Comparison of ENCODE assay signal across 1 cellular context in genomic region chr9:73143606-73144328, GRCh38.
TF ChIP-seq lines count a peak whose summit lies in the region.

No MANE protein-coding gene starts in this region.

TF ChIP-seq in HEK293, 187 proteins besides CTCF, POLR2A, EP300 and RAD21 (continued from another document):
- TF ChIP-seq PRDM10 (tag by site-specific recombination; IDR thresholded peaks at IDR 0.05) (peak; percentile 45), ZNF555 (tag by site-specific recombination; conservative IDR thresholded peaks at IDR 0.05) (no peak), HOXD13 (CRISPR knock-in tag; IDR thresholded peaks at IDR 0.05; ENCODE audit: borderline replicate concordance) (no peak), TSHZ1 (tag by site-specific recombination; IDR thresholded peaks at IDR 0.05; ENCODE audit: borderline replicate concordance) (no peak), SP2 (tag by site-specific recombination; IDR thresholded peaks at IDR 0.05) (no peak), SP3 (tag by site-specific recombination; IDR thresholded peaks at IDR 0.05) (no peak), SCRT2 (tag by site-specific recombination; IDR thresholded peaks at IDR 0.05) (no peak), ZNF548 (tag by site-specific recombination; IDR thresholded peaks at IDR 0.05) (no peak), REST (tag by site-specific recombination; IDR thresholded peaks at IDR 0.05) (no peak), ZBTB48 (tag by site-specific recombination; IDR thresholded peaks at IDR 0.05) (no peak), ZNF747 (tag by site-specific recombination; IDR thresholded peaks at IDR 0.05) (no peak), ZNF510 (tag by site-specific recombination; IDR thresholded peaks at IDR 0.05; ENCODE audit: insufficient replicate concordance) (no peak), ZNF629 (tag by site-specific recombination; IDR thresholded peaks at IDR 0.05) (peak; percentile 49; the same call in 1 of the 2 replicates), YY2 (tag by site-specific recombination; IDR thresholded peaks at IDR 0.05) (no peak), ZNF266 (tag by site-specific recombination; IDR thresholded peaks at IDR 0.05; ENCODE audit: low read depth) (no peak), ZNF76 (tag by site-specific recombination; IDR thresholded peaks at IDR 0.05; ENCODE audit: borderline replicate concordance, low read depth) (0 out of 2 replicates have a peak, but pooled peaks have one; percentile 31), ZNF701 (tag by site-specific recombination; IDR thresholded peaks at IDR 0.05) (no peak), ZBTB21 (tag by site-specific recombination; IDR thresholded peaks at IDR 0.05) (no peak), GLIS1 (tag by site-specific recombination; IDR thresholded peaks at IDR 0.05) (no peak), ZNF561 (tag by site-specific recombination; IDR thresholded peaks at IDR 0.05; ENCODE audit: borderline replicate concordance) (no peak), ZNF585B (tag by site-specific recombination; IDR thresholded peaks at IDR 0.05) (no peak), ZNF157 (tag by site-specific recombination; IDR thresholded peaks at IDR 0.05) (no peak), PRDM4 (tag by site-specific recombination; IDR thresholded peaks at IDR 0.05) (peak; percentile 88), ZNF155 (tag by site-specific recombination; IDR thresholded peaks at IDR 0.05) (no peak), ZNF768 (tag by site-specific recombination; IDR thresholded peaks at IDR 0.05) (no peak), ZNF501 (tag by site-specific recombination; IDR thresholded peaks at IDR 0.05) (no peak), ZNF549 (tag by site-specific recombination; IDR thresholded peaks at IDR 0.05) (no peak), HIC1 (tag by site-specific recombination; IDR thresholded peaks at IDR 0.05) (no peak), ZSCAN4 (tag by site-specific recombination; IDR thresholded peaks at IDR 0.05) (no peak), ZNF302 (tag by site-specific recombination; IDR thresholded peaks at IDR 0.05; ENCODE audit: low read depth) (no peak), AEBP2 (tag by site-specific recombination; IDR thresholded peaks at IDR 0.05; ENCODE audit: borderline replicate concordance) (no peak), GLI4 (tag by site-specific recombination; IDR thresholded peaks at IDR 0.05) (no peak), PRDM6 (tag by site-specific recombination; IDR thresholded peaks at IDR 0.05) (peak; percentile 38; the same call in 1 of the 2 replicates), ZNF112 (tag by site-specific recombination; IDR thresholded peaks at IDR 0.05) (no peak)
TF ChIP-seq in HEK293: peak in this region for 11.
